1 cellular context compared by ENCODE assay signal in genomic region chr5:132459031-132459982, GRCh38.
TF ChIP-seq lines count a peak whose summit lies in the region.

No MANE protein-coding gene starts in this region.

TF ChIP-seq in K562, 482 proteins besides CTCF, POLR2A, EP300 and RAD21 (continued from another document and continues in another):
- TF ChIP-seq ZNF609 (CRISPR knock-in tag; IDR thresholded peaks at IDR 0.05; ENCODE audit: borderline replicate concordance) = no peak
- peak; percentile 82 for TF ChIP-seq KLF1 (tag; IDR thresholded peaks at IDR 0.05)
- no peak for TF ChIP-seq IRF1 (CRISPR knock-in tag; IDR thresholded peaks at IDR 0.05; ENCODE audit: borderline replicate concordance)
- TF ChIP-seq MBD2 (IDR thresholded peaks at IDR 0.05; ENCODE audit: borderline replicate concordance, low read depth) = no peak
- TF ChIP-seq ZBTB8A (IDR thresholded peaks at IDR 0.05; ENCODE audit: partially characterized antibody) = no peak
- peak; percentile 53 for TF ChIP-seq PRDM10 (IDR thresholded peaks at IDR 0.05; ENCODE audit: partially characterized antibody)
- no peak; the same call in 1 of the 2 replicates for TF ChIP-seq CREM (IDR thresholded peaks at IDR 0.05; ENCODE audit: low read depth)
- 0 out of 2 replicates have a peak, but pooled peaks have one; percentile 78 for TF ChIP-seq ZNF830 (CRISPR knock-in tag; IDR thresholded peaks at IDR 0.05)
- no peak for TF ChIP-seq ZBTB33 (CRISPR knock-in tag; IDR thresholded peaks at IDR 0.05)
- no peak for TF ChIP-seq ZNF551 (CRISPR knock-in tag; IDR thresholded peaks at IDR 0.05)
- no peak for TF ChIP-seq ZNF124 (CRISPR knock-in tag; IDR thresholded peaks at IDR 0.05)
- no peak for TF ChIP-seq KDM5B (IDR thresholded peaks at IDR 0.05; ENCODE audit: insufficient replicate concordance, low read depth, low read length)
- TF ChIP-seq ILK (tag; IDR thresholded peaks at IDR 0.05; ENCODE audit: borderline replicate concordance, low read depth) = no peak
- peak; percentile 90 for TF ChIP-seq ZNF766 (CRISPR knock-in tag; conservative IDR thresholded peaks at IDR 0.05)
- TF ChIP-seq NR2C1 (IDR thresholded peaks at IDR 0.05) = no peak; the same call in 1 of the 2 replicates
- TF ChIP-seq NR2C1 (tag; IDR thresholded peaks at IDR 0.05) = peak; percentile 93
- no peak; the same call in 1 of the 2 replicates for TF ChIP-seq ARID3B (CRISPR knock-in tag; IDR thresholded peaks at IDR 0.05; ENCODE audit: borderline replicate concordance)
- peak; percentile 18; the same call in 1 of the 2 replicates for TF ChIP-seq TCFL5 (CRISPR knock-in tag; conservative IDR thresholded peaks at IDR 0.05)
- TF ChIP-seq ZNF184 (CRISPR knock-in tag; IDR thresholded peaks at IDR 0.05) = no peak
- TF ChIP-seq PTBP1 (IDR thresholded peaks at IDR 0.05; ENCODE audit: low read depth, low read length) = no peak
- no peak for TF ChIP-seq ZNF444 (CRISPR knock-in tag; IDR thresholded peaks at IDR 0.05)
- peak; percentile 94 for TF ChIP-seq ZNF644 (tag; IDR thresholded peaks at IDR 0.05; ENCODE audit: low read depth)
- TF ChIP-seq CREB1 (IDR thresholded peaks at IDR 0.05) = no peak
- no peak for TF ChIP-seq CREB1 (CRISPR knock-in tag; IDR thresholded peaks at IDR 0.05)
- TF ChIP-seq CGGBP1 (CRISPR knock-in tag; IDR thresholded peaks at IDR 0.05) = no peak
- peak; percentile 38; the same call in 1 of the 2 replicates for TF ChIP-seq RAD51 (IDR thresholded peaks at IDR 0.05; ENCODE audit: borderline replicate concordance, low read depth)
- no peak for TF ChIP-seq ZMIZ1 (IDR thresholded peaks at IDR 0.05; ENCODE audit: low read depth in 2 of 2, low read length in 2 of 2)
- TF ChIP-seq USF1 (CRISPR knock-in tag; IDR thresholded peaks at IDR 0.05) = peak; percentile 50; the same call in 1 of the 2 replicates
- no peak for TF ChIP-seq LCOR (CRISPR knock-in tag; IDR thresholded peaks at IDR 0.05)
- no peak for TF ChIP-seq SRSF9 (IDR thresholded peaks at IDR 0.05; ENCODE audit: borderline replicate concordance, low read depth, low read length)
- no peak for TF ChIP-seq CC2D1A (IDR thresholded peaks at IDR 0.05)
- TF ChIP-seq SAP30 (IDR thresholded peaks at IDR 0.05; ENCODE audit: borderline replicate concordance, insufficient read depth, low read depth, low read length, poor library complexity, severe bottlenecking) = no peak
- no peak for TF ChIP-seq BRCA1 (IDR thresholded peaks at IDR 0.05)
- no peak for TF ChIP-seq BRCA1 (CRISPR knock-in tag; IDR thresholded peaks at IDR 0.05)
- TF ChIP-seq THRB (CRISPR knock-in tag; conservative IDR thresholded peaks at IDR 0.05) = peak; percentile 6; the same call in 1 of the 2 replicates
- no peak for TF ChIP-seq BRF2 (IDR thresholded peaks at IDR 0.05; ENCODE audit: borderline replicate concordance, insufficient read depth, insufficient read length)
- no peak for TF ChIP-seq MAFF (IDR thresholded peaks at IDR 0.05; ENCODE audit: low read length)
- TF ChIP-seq ZNF280B (CRISPR knock-in tag; IDR thresholded peaks at IDR 0.05) = no peak
